1 cellular context compared by ENCODE assay signal in the genomic region with DNA sequence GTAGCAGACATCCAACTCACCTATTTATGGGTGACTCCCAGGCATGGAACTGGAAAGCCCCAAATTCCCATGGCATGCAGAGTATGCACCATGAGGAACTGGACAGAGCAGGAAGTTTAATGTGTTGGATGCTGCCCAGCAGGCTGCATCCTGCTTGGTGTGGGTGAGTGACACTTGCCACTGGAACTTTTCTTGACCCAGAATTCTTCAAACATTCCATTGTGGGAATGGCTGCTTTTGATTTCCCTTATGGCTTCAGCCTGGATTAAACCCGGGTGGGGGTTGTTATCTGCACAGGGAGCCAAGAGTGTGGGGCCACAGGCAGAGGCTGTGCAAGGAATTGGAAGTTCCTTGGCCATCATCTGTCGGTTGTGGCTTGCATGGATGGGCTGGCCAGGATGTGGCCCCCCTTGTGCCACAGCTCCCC.
TF ChIP-seq lines count a peak whose summit lies in the region.

No MANE protein-coding gene starts in this region.

TF ChIP-seq in HepG2, 621 proteins besides CTCF, POLR2A, EP300 and RAD21 (continued from another document):
- TF ChIP-seq PAWR (CRISPR knock-in tag; IDR thresholded peaks at IDR 0.05; ENCODE audit: borderline replicate concordance) (no peak), ATM (IDR thresholded peaks at IDR 0.05; ENCODE audit: borderline replicate concordance) (no peak), HMG20B (CRISPR knock-in tag; conservative IDR thresholded peaks at IDR 0.05) (no peak), RFXAP (CRISPR knock-in tag; IDR thresholded peaks at IDR 0.05; ENCODE audit: borderline replicate concordance) (no peak)
- TF ChIP-seq, protein P1, sequence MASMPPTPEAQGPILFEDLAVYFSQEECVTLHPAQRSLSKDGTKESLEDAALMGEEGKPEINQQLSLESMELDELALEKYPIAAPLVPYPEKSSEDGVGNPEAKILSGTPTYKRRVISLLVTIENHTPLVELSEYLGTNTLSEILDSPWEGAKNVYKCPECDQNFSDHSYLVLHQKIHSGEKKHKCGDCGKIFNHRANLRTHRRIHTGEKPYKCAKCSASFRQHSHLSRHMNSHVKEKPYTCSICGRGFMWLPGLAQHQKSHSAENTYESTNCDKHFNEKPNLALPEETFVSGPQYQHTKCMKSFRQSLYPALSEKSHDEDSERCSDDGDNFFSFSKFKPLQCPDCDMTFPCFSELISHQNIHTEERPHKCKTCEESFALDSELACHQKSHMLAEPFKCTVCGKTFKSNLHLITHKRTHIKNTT (CRISPR knock-in tag; IDR thresholded peaks at IDR 0.05), result no peak
TF ChIP-seq in HepG2: peak in this region for 0.
